In the genomic region with DNA sequence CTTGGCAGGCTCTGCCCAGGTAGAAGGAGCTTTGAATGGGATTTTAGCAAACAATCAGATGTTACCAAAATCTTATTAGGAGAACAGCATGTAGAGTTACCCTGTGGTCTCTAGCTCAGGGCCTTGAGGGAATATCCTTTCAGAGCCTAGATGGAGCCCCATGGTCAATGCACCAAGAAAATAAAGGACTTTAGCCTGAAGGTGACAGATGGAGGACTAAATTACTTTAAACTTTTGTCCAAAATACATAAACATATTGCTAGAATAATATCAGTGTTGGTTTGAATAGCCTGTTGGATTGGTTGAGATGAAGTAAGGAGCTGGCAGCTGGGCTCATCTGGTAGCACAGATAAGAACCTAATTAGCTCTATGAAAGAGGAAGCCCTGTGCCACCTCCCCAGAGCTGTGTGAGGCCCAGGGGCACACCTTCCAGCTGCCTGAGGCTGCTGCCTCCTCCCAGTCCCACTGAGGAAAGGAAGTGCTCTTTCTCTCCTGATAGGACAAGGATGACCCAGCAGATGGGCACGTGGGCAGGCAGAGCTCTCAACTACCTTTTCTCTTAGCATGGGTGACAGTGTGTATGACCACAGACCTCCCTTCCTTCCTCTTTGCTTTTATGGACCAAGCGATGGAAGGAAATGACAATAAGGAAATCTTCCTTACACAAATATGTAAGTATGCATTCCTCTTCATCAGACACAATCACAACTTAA, we compare ENCODE assay signal across 8 cellular contexts.
A peak's percentile ranks its signal among the peaks of the same experiment; 100 is the strongest.
DNase-seq lines count a peak whose midpoint lies in the region; ATAC-seq lines count a peak whose summit lies in the region.

No MANE protein-coding gene starts in this region.

- peak overlapping the region; percentile 76 for H3K4me3 Mint-ChIP-seq in T-helper 2 cell treated with Interferon-gamma antibody and Interleukin-4, amounts not matched to agents 5 μg/mL and 100 μg/mL, for 36 hours

- no peaks in the 10 kb centered on the region for H3K27me3 Mint-ChIP-seq in T-helper 2 cell treated with Interferon-gamma antibody and Interleukin-4, amounts not matched to agents 5 μg/mL and 100 μg/mL, for 36 hours (ENCODE audit: low read depth)

- H3K4me1 Mint-ChIP-seq in T-helper 2 cell treated with Interferon-gamma antibody and Interleukin-4, amounts not matched to agents 5 μg/mL and 100 μg/mL, for 36 hours (ENCODE audit: low read depth): peaks cover 61% of the 10 kb centered on the region

- ATAC-seq in GM19395 (IDR thresholded peaks at IDR 0.05; ENCODE audit: unreplicated experiment) (peak; percentile 66), HG03378 (IDR thresholded peaks at IDR 0.05; ENCODE audit: unreplicated experiment) (peak; percentile 43)

- H3K9me3 Mint-ChIP-seq in T-helper 2 cell treated with Interferon-gamma antibody and Interleukin-4, amounts not matched to agents 5 μg/mL and 100 μg/mL, for 36 hours: no peaks in the 10 kb centered on the region

- peak overlapping the region; percentile 90 for H3K27ac Mint-ChIP-seq in T-helper 2 cell treated with Interferon-gamma antibody and Interleukin-4, amounts not matched to agents 5 μg/mL and 100 μg/mL, for 36 hours

- H3K36me3 Mint-ChIP-seq in T-helper 2 cell treated with Interferon-gamma antibody and Interleukin-4, amounts not matched to agents 5 μg/mL and 100 μg/mL, for 36 hours (ENCODE audit: low read depth): peaks cover 62% of the 10 kb centered on the region

- DNase-seq in CMK (ENCODE audit: low read depth) (peak; percentile 97), medulla oblongata (ENCODE audit: extremely low spot score) (peak; percentile 52), NCI-H2227 treated with DMSO at 0.1 percent for 48 hours (lab: John Stamatoyannopoulos, UW) (no peak), NCI-H748 treated with DMSO at 0.1 percent for 48 hours (lab: John Stamatoyannopoulos, UW) (no peak), epidermal melanocyte (ENCODE audit: insufficient read length, low spot score) (no peak)
- DNase-seq in T-helper 2 cell treated with Interferon-gamma antibody and Interleukin-4, amounts not matched to agents 5 μg/mL and 100 μg/mL, for 36 hours (ENCODE audit: low spot score): peak; percentile 46

Comparison
In these comparisons a context has a peak if more than half of its experiments do, and no peak if none do; other contexts are left out.
1. DNase-seq: peak in CMK (single experiment), T-helper 2 cell treated with Interferon-gamma antibody and Interleukin-4, amounts not matched to agents 5 μg/mL and 100 μg/mL, for 36 hours (single experiment) and medulla oblongata (single experiment); none in NCI-H2227 treated with DMSO at 0.1 percent for 48 hours (single experiment), NCI-H748 treated with DMSO at 0.1 percent for 48 hours (single experiment) and epidermal melanocyte (single experiment).